Comparison of ENCODE assay signal across 1 cellular context in the genomic region with DNA sequence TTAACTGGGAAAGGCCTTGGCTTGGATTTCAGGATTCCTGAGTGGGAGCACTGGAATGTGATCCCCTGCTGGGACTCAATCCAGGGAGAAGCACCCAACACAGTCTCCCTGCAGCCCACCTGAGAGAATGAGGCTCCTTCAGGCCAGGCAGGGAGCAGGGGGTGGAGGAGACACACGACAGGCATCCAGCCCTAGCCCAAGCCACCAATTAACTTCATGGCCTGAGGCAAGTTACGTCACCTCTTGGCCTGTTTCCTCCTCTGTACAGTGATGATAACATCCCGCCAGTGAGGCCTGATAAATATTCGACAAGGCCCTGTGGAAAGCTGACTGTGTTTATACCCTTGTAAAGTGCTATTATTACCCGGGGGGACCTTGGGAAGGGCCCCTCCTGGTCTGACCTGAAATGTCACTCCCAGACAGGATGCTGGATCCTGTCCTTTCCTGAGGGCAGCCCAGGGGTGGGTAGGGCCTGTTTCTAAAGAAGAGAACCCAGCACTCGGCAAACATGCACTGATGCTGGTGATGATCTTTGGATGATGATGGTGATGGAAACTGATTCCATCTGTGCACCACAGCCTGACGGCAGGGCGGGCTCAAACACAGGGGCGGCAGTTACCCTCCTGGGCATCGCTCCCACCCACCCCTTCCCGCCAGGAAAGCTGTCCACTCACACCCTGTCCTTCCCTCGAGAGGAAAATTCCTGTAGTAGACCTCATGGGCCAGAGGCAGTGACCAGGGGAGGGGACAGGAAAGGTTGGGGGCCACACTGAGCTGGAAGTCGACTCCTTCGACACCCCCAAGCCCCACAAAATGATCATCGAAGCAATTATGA.
TF ChIP-seq lines count a peak whose summit lies in the region.

No MANE protein-coding gene starts in this region.

TF ChIP-seq in K562, 482 proteins besides CTCF, POLR2A, EP300 and RAD21:
- TF ChIP-seq HDGF (IDR thresholded peaks at IDR 0.05) (0 out of 2 replicates have a peak, but pooled peaks have one; percentile 2), CTBP1 (IDR thresholded peaks at IDR 0.05; ENCODE audit: borderline replicate concordance) (peak; percentile 93; the same call in 1 of the 2 replicates), TAL1 (IDR thresholded peaks at IDR 0.05) (peak; percentile 65), CBFA2T2 (conservative IDR thresholded peaks at IDR 0.05) (peak; percentile 50; the same call in 1 of the 2 replicates), ATF7 (IDR thresholded peaks at IDR 0.05) (peak; percentile 98), CEBPB (tag; IDR thresholded peaks at IDR 0.05) (peak; percentile 80), SOX6 (IDR thresholded peaks at IDR 0.05) (peak; percentile 35; the same call in 1 of the 2 replicates), MAFK (IDR thresholded peaks at IDR 0.05; ENCODE audit: low read length) (no peak), MAZ (CRISPR knock-in tag; conservative IDR thresholded peaks at IDR 0.05 in 1 of 2, IDR thresholded peaks at IDR 0.05 in 1 of 2) (peak in 1 of 2 experiments; percentile 33; a peak in 1 of 4 replicates), BDP1 (IDR thresholded peaks at IDR 0.05; ENCODE audit: insufficient read depth, insufficient read length) (no peak), RB1 (IDR thresholded peaks at IDR 0.05; ENCODE audit: low read depth) (0 out of 2 replicates have a peak, but pooled peaks have one; percentile 15), GATA2 (CRISPR knock-in tag; IDR thresholded peaks at IDR 0.05) (no peak), ZFX (CRISPR knock-in tag; IDR thresholded peaks at IDR 0.05) (peak; percentile 76), SMARCE1 (IDR thresholded peaks at IDR 0.05) (peak; percentile 61; the same call in 1 of the 2 replicates), FOXK2 (conservative IDR thresholded peaks at IDR 0.05 in 1 of 2, IDR thresholded peaks at IDR 0.05 in 1 of 2; ENCODE audit: low read depth in 2 of 2) (peak; percentile 67 to 77), SAP30 (IDR thresholded peaks at IDR 0.05; ENCODE audit: borderline replicate concordance, insufficient read depth, low read depth, low read length, poor library complexity, severe bottlenecking) (no peak), ZNF766 (CRISPR knock-in tag; conservative IDR thresholded peaks at IDR 0.05) (0 out of 2 replicates have a peak, but pooled peaks have one; percentile 22), HDAC2 (IDR thresholded peaks at IDR 0.05) (peak; percentile 36; the same call in 1 of the 2 replicates), MEIS2 (IDR thresholded peaks at IDR 0.05; ENCODE audit: partially characterized antibody) (peak; percentile 48), ETV6 (IDR thresholded peaks at IDR 0.05; ENCODE audit: borderline replicate concordance in 1 of 2, low read depth in 2 of 2, low read length in 1 of 2) (no peak), ETV6 (CRISPR knock-in tag; IDR thresholded peaks at IDR 0.05; ENCODE audit: borderline replicate concordance) (no peak), NFIC (IDR thresholded peaks at IDR 0.05) (peak; percentile 74), SUPT5H (IDR thresholded peaks at IDR 0.05) (no peak), TCF3 (CRISPR knock-in tag; IDR thresholded peaks at IDR 0.05) (peak; percentile 67), SMARCA4 (IDR thresholded peaks at IDR 0.05) (peak; percentile 66; the same call in 1 of the 2 replicates), ETS2 (tag; IDR thresholded peaks at IDR 0.05; ENCODE audit: borderline replicate concordance, poor library complexity, severe bottlenecking) (no peak), ZBTB17 (CRISPR knock-in tag; IDR thresholded peaks at IDR 0.05) (0 out of 2 replicates have a peak, but pooled peaks have one; percentile 8), KLF1 (tag; IDR thresholded peaks at IDR 0.05) (no peak), SP1 (CRISPR knock-in tag; IDR thresholded peaks at IDR 0.05) (0 out of 2 replicates have a peak, but pooled peaks have one; percentile 50), HMG20A (CRISPR knock-in tag; conservative IDR thresholded peaks at IDR 0.05) (no peak), CREB1 (IDR thresholded peaks at IDR 0.05) (0 out of 2 replicates have a peak, but pooled peaks have one; percentile 27), CREB1 (CRISPR knock-in tag; IDR thresholded peaks at IDR 0.05) (peak; percentile 36; the same call in 1 of the 2 replicates), CREM (IDR thresholded peaks at IDR 0.05; ENCODE audit: low read depth) (peak; percentile 88), ZNF184 (CRISPR knock-in tag; IDR thresholded peaks at IDR 0.05) (no peak), L3MBTL2 (IDR thresholded peaks at IDR 0.05) (peak; percentile 41; the same call in 1 of the 2 replicates), RCOR1 (IDR thresholded peaks at IDR 0.05; ENCODE audit: borderline replicate concordance in 1 of 2, low read depth in 2 of 2, low read length in 2 of 2) (peak in 1 of 2 experiments; percentile 92; a peak in 2 of 4 replicates), CBFA2T3 (IDR thresholded peaks at IDR 0.05) (peak; percentile 66), ETV1 (tag; conservative IDR thresholded peaks at IDR 0.05; ENCODE audit: low read depth) (peak; percentile 48; the same call in 1 of the 2 replicates), FOSL1 (tag; conservative IDR thresholded peaks at IDR 0.05) (peak; percentile 35; the same call in 1 of the 2 replicates), TEAD4 (IDR thresholded peaks at IDR 0.05; ENCODE audit: low read length) (peak; percentile 66), TEAD4 (CRISPR knock-in tag; IDR thresholded peaks at IDR 0.05; ENCODE audit: borderline replicate concordance) (no peak), JUND (IDR thresholded peaks at IDR 0.05; ENCODE audit: borderline replicate concordance, low read depth, low read length) (peak; percentile 94), JUND (tag; IDR thresholded peaks at IDR 0.05; ENCODE audit: borderline replicate concordance, low read depth, low read length) (peak; percentile 94; the same call in 2 of the 3 replicates), WHSC1 (IDR thresholded peaks at IDR 0.05; ENCODE audit: low read length) (no peak), PTTG1 (tag; IDR thresholded peaks at IDR 0.05; ENCODE audit: low read depth) (no peak), CEBPG (CRISPR knock-in tag; IDR thresholded peaks at IDR 0.05) (peak; percentile 82), CEBPG (tag; conservative IDR thresholded peaks at IDR 0.05 in 1 of 2, IDR thresholded peaks at IDR 0.05 in 1 of 2) (peak; percentile 81 to 87), CXXC5 (CRISPR knock-in tag; IDR thresholded peaks at IDR 0.05) (peak; percentile 97), DPF2 (IDR thresholded peaks at IDR 0.05) (peak; percentile 68), ATF1 (CRISPR knock-in tag; IDR thresholded peaks at IDR 0.05) (no peak), ATF1 (tag; IDR thresholded peaks at IDR 0.05) (peak; percentile 76), NCOA6 (IDR thresholded peaks at IDR 0.05) (no peak), ZNF589 (CRISPR knock-in tag; IDR thresholded peaks at IDR 0.05; ENCODE audit: low read depth) (peak; percentile 64; the same call in 1 of the 2 replicates), JUN (IDR thresholded peaks at IDR 0.05; ENCODE audit: borderline replicate concordance, low read depth, low read length) (peak; percentile 90), JUN (CRISPR knock-in tag; IDR thresholded peaks at IDR 0.05; ENCODE audit: borderline replicate concordance) (no peak), ARID1B (IDR thresholded peaks at IDR 0.05) (peak; percentile 84)
- TF ChIP-seq, protein P1, sequence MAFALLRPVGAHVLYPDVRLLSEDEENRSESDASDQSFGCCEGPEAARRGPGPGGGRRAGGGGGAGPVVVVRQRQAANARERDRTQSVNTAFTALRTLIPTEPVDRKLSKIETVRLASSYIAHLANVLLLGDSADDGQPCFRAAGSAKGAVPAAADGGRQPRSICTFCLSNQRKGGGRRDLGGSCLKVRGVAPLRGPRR (CRISPR knock-in tag; IDR thresholded peaks at IDR 0.05) = no peak
- TF ChIP-seq, protein P2, sequence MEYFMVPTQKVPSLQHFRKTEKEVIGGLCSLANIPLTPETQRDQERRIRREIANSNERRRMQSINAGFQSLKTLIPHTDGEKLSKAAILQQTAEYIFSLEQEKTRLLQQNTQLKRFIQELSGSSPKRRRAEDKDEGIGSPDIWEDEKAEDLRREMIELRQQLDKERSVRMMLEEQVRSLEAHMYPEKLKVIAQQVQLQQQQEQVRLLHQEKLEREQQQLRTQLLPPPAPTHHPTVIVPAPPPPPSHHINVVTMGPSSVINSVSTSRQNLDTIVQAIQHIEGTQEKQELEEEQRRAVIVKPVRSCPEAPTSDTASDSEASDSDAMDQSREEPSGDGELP (CRISPR knock-in tag; IDR thresholded peaks at IDR 0.05; ENCODE audit: borderline replicate concordance) = peak; percentile 38; the same call in 1 of the 2 replicates
- TF ChIP-seq, protein P3, sequence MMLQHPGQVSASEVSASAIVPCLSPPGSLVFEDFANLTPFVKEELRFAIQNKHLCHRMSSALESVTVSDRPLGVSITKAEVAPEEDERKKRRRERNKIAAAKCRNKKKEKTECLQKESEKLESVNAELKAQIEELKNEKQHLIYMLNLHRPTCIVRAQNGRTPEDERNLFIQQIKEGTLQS (IDR thresholded peaks at IDR 0.05) = peak; percentile 97
- TF ChIP-seq, protein P3 (CRISPR knock-in tag; conservative IDR thresholded peaks at IDR 0.05) = peak; percentile 44; the same call in 1 of the 2 replicates
- TF ChIP-seq, protein P4, sequence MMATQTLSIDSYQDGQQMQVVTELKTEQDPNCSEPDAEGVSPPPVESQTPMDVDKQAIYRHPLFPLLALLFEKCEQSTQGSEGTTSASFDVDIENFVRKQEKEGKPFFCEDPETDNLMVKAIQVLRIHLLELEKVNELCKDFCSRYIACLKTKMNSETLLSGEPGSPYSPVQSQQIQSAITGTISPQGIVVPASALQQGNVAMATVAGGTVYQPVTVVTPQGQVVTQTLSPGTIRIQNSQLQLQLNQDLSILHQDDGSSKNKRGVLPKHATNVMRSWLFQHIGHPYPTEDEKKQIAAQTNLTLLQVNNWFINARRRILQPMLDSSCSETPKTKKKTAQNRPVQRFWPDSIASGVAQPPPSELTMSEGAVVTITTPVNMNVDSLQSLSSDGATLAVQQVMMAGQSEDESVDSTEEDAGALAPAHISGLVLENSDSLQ (IDR thresholded peaks at IDR 0.05) = peak; percentile 47
- TF ChIP-seq, protein P5, sequence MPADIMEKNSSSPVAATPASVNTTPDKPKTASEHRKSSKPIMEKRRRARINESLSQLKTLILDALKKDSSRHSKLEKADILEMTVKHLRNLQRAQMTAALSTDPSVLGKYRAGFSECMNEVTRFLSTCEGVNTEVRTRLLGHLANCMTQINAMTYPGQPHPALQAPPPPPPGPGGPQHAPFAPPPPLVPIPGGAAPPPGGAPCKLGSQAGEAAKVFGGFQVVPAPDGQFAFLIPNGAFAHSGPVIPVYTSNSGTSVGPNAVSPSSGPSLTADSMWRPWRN (IDR thresholded peaks at IDR 0.05; ENCODE audit: low read depth) = peak; percentile 99
- TF ChIP-seq, protein P6, sequence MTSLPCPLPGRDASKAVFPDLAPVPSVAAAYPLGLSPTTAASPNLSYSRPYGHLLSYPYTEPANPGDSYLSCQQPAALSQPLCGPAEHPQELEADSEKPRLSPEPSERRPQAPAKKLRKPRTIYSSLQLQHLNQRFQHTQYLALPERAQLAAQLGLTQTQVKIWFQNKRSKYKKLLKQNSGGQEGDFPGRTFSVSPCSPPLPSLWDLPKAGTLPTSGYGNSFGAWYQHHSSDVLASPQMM (CRISPR knock-in tag; IDR thresholded peaks at IDR 0.05) = no peak
- TF ChIP-seq, protein P7, sequence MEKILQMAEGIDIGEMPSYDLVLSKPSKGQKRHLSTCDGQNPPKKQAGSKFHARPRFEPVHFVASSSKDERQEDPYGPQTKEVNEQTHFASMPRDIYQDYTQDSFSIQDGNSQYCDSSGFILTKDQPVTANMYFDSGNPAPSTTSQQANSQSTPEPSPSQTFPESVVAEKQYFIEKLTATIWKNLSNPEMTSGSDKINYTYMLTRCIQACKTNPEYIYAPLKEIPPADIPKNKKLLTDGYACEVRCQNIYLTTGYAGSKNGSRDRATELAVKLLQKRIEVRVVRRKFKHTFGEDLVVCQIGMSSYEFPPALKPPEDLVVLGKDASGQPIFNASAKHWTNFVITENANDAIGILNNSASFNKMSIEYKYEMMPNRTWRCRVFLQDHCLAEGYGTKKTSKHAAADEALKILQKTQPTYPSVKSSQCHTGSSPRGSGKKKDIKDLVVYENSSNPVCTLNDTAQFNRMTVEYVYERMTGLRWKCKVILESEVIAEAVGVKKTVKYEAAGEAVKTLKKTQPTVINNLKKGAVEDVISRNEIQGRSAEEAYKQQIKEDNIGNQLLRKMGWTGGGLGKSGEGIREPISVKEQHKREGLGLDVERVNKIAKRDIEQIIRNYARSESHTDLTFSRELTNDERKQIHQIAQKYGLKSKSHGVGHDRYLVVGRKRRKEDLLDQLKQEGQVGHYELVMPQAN (IDR thresholded peaks at IDR 0.05; ENCODE audit: borderline replicate concordance) = no peak
- TF ChIP-seq, protein P8, sequence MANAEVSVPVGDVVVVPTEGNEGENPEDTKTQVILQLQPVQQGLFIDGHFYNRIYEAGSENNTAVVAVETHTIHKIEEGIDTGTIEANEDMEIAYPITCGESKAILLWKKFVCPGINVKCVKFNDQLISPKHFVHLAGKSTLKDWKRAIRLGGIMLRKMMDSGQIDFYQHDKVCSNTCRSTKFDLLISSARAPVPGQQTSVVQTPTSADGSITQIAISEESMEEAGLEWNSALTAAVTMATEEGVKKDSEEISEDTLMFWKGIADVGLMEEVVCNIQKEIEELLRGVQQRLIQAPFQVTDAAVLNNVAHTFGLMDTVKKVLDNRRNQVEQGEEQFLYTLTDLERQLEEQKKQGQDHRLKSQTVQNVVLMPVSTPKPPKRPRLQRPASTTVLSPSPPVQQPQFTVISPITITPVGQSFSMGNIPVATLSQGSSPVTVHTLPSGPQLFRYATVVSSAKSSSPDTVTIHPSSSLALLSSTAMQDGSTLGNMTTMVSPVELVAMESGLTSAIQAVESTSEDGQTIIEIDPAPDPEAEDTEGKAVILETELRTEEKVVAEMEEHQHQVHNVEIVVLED (CRISPR knock-in tag; IDR thresholded peaks at IDR 0.05) = no peak
